ENCODE assay signal across 8 cellular contexts in the genomic region with DNA sequence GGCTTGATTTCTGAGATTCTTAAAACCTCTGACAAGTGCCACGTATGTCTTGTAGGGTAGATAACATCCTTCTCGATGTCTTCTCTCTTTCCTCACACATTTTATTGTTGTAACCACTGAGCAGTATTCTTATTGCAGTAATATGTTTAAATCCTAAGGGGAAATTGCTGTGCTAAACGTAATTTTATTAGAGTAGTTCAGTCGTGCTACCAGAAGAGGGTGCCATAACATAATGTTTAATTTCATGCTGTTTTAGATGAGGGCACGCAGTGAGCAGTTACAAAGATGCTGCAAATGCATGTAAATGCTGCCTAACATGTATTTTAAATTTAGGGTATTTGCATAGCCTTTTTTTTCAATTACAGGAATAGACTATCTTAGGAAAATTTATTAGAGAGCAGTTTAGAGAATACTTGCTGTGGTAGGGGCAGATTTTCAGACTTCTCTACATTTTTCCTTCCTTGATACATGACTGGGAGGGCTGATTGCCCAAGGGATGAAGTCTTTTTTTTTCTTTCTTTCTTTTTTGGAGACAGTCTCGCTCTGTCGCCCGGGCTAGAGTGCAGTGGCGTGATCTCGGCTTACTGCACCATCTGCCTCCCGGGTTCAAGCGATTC. TPM values are rescaled to one million over a fixed set of nuclear protein-coding genes. Genes with fewer than 3 reads are reported as not detected.
DNase-seq lines count a peak whose midpoint lies in the region; ATAC-seq, FAIRE-seq and TF ChIP-seq lines count a peak whose summit lies in the region.

No MANE protein-coding gene starts in this region.

- H2BK5ac ChIP-seq in IMR-90 (ENCODE audit: low read depth, low read length, poor library complexity, severe bottlenecking), result no peak overlapping the region

- H3K79me1 ChIP-seq in IMR-90 (ENCODE audit: low read depth in 1 of 2, low read length in 2 of 2), result no peaks in the 10 kb centered on the region

- WGBS in IMR-90 (ENCODE audit: extremely low coverage in 2 of 2, insufficient read length in 1 of 2), 2 experiments, result 90% methylated on average over 2 of the region's 12 CpGs; no CpG with 5 or more reads in 1 of the 2 experiments

- peak in 1 of 2 donors; percentile 12 for DNase-seq in activated T-cell treated with anti-CD3 and anti-CD28 coated beads, Interleukin-2, amount 50 U/mL, for 72 hours
- no peak for DNase-seq in activated T-cell treated with anti-CD3 and anti-CD28 coated beads, Interleukin-2, amount 50 U/mL, for 1 hour
- DNase-seq in IMR-90, result peak; percentile 59
- DNase-seq in Peyer's patch, result no peak
- DNase-seq in endothelial cell of umbilical vein (ENCODE audit: low read depth, low spot score), result peak; percentile 77
- peak; percentile 49 for DNase-seq in naive B cell
- no peak for DNase-seq in stimulated activated CD4-positive, alpha-beta T cell treated with anti-CD3 and anti-CD28 coated beads, Interleukin-1b, Interleukin-23, amount 100 ng/mL, for 48 hours

- H3K79me2 ChIP-seq in endothelial cell of umbilical vein (ENCODE audit: control insufficient read depth, insufficient read depth, low read length), result no peaks in the 10 kb centered on the region

- no peak overlapping the region for H2BK15ac ChIP-seq in IMR-90 (ENCODE audit: low read depth, low read length)

- H4K8ac ChIP-seq in IMR-90 (ENCODE audit: low read depth in 2 of 2, low read length in 2 of 2), result no peak overlapping the region

- no peaks in the 10 kb centered on the region for H4K20me1 ChIP-seq in IMR-90 (ENCODE audit: insufficient read depth, low read length)
- H4K20me1 ChIP-seq in endothelial cell of umbilical vein (replicated peaks; ENCODE audit: control insufficient read depth, extremely low read depth, insufficient read depth, low read length), result no peaks in the 10 kb centered on the region

- H2AK9ac ChIP-seq in IMR-90 (replicated peaks; ENCODE audit: low read depth, low read length, poor library complexity), result no peak overlapping the region

- no peak overlapping the region for H3K18ac ChIP-seq in IMR-90 (ENCODE audit: low read depth, low read length)

- dilution Hi-C loops in IMR-90 (cut with HindIII; ENCODE audit: low sequenced_read_pairs, unreplicated experiment), result no loop called here
- dilution Hi-C loops in endothelial cell of umbilical vein (cut with MboI; ENCODE audit: extremely low pct_ligation_motif_present, low sequenced_read_pairs), result loop anchor here (25.0 kb wide), 1 partner anchor 96 kb away; no protein-coding TSS in a partner anchor

- peaks cover 2 to 3% of the 10 kb centered on the region in 2 donors for H3K36me3 Mint-ChIP-seq in activated T-cell treated with anti-CD3 and anti-CD28 coated beads, Interleukin-2, amount 50 U/mL, for 72 hours (ENCODE audit: insufficient read depth in 2 of 2)
- H3K36me3 Mint-ChIP-seq in naive B cell, result peaks cover 0 to 10% of the 10 kb centered on the region in 2 donors

- no peak for TF ChIP-seq POLR2A in IMR-90 (IDR thresholded peaks at IDR 0.05; ENCODE audit: low read depth, low read length)
- no peak for TF ChIP-seq POLR2A in Peyer's patch (IDR thresholded peaks at IDR 0.05)
- TF ChIP-seq POLR2A in endothelial cell of umbilical vein (IDR thresholded peaks at IDR 0.05; ENCODE audit: low read depth, low read length), result no peak

- no peaks in the 10 kb centered on the region for H3K4me1 Mint-ChIP-seq in activated T-cell treated with anti-CD3 and anti-CD28 coated beads, Interleukin-2, amount 50 U/mL, for 72 hours (ENCODE audit: low read depth)
- H3K4me1 Mint-ChIP-seq in naive B cell, result no peaks in the 10 kb centered on the region

- H3K4me3 ChIP-seq in IMR-90 (ENCODE audit: insufficient read depth, low read depth, low read length) (no peak overlapping the region), Peyer's patch (no peak overlapping the region), endothelial cell of umbilical vein (replicated peaks in 1 of 3; ENCODE audit: insufficient read depth in 1 of 3, low read depth in 1 of 3, low read length in 3 of 3) (no peak overlapping the region)

- no peak overlapping the region for H3K23ac ChIP-seq in IMR-90 (ENCODE audit: low read depth, low read length)

- peak; percentile 43 to 48 for ATAC-seq in activated T-cell treated with anti-CD3 and anti-CD28 coated beads, Interleukin-2, amount 50 U/mL, for 72 hours (replicated peaks in 1 of 2)
- peak; percentile 89 for ATAC-seq in IMR-90 (ENCODE audit: low read depth)
- ATAC-seq in naive B cell (ENCODE audit: low read depth in 2 of 2), result peak; percentile 58 to 67
- no peak for ATAC-seq in HG03108 (IDR thresholded peaks at IDR 0.05; ENCODE audit: unreplicated experiment)

- H2BK120ac ChIP-seq in IMR-90 (ENCODE audit: low read depth, low read length), result no peak overlapping the region

- H3K4me2 ChIP-seq in IMR-90 (ENCODE audit: low read depth, low read length) (no peak overlapping the region), endothelial cell of umbilical vein (ENCODE audit: insufficient read depth, low read length) (no peak overlapping the region)

- BruUV-seq in IMR-90 (replicated peaks; lab: Mats Ljungman, UMichigan) (no TSS peak), endothelial cell of umbilical vein (replicated peaks; lab: Mats Ljungman, UMichigan) (no TSS peak)

- peak; percentile 91 for FAIRE-seq in endothelial cell of umbilical vein (lab: Jason Lieb, UNC)

- H3K27me3 ChIP-seq in IMR-90 (ENCODE audit: control insufficient read depth, insufficient read depth, low read length) (no peaks in the 10 kb centered on the region), Peyer's patch (no peaks in the 10 kb centered on the region), endothelial cell of umbilical vein (ENCODE audit: control insufficient read depth in 2 of 2, insufficient read depth in 2 of 2, low read length in 2 of 2) (no peaks in the 10 kb centered on the region)

- H2AK5ac ChIP-seq in IMR-90 (ENCODE audit: low read depth, low read length), result no peak overlapping the region

- no peak overlapping the region for H3K27ac Mint-ChIP-seq in activated T-cell treated with anti-CD3 and anti-CD28 coated beads, Interleukin-2, amount 50 U/mL, for 72 hours
- no peak overlapping the region for H3K27ac Mint-ChIP-seq in naive B cell

- no peak overlapping the region for H3K4me3 Mint-ChIP-seq in activated T-cell treated with anti-CD3 and anti-CD28 coated beads, Interleukin-2, amount 50 U/mL, for 72 hours
- no peak overlapping the region for H3K4me3 Mint-ChIP-seq in naive B cell

- H3K9ac ChIP-seq in IMR-90 (ENCODE audit: low read depth, low read length) (no peak overlapping the region), endothelial cell of umbilical vein (replicated peaks; ENCODE audit: extremely low read depth, insufficient read depth, low read length) (no peak overlapping the region)

- no peak overlapping the region for H3K14ac ChIP-seq in IMR-90 (replicated peaks; ENCODE audit: low read depth, low read length)

- H3K9me3 Mint-ChIP-seq in activated T-cell treated with anti-CD3 and anti-CD28 coated beads, Interleukin-2, amount 50 U/mL, for 72 hours, result no peaks in the 10 kb centered on the region
- no peaks in the 10 kb centered on the region for H3K9me3 Mint-ChIP-seq in naive B cell

- H3K4me1 ChIP-seq in IMR-90 (ENCODE audit: control insufficient read depth, insufficient read depth, low read length), result no peaks in the 10 kb centered on the region
- no peaks in the 10 kb centered on the region for H3K4me1 ChIP-seq in Peyer's patch
- H3K4me1 ChIP-seq in endothelial cell of umbilical vein (ENCODE audit: control insufficient read depth, extremely low read depth, insufficient read depth, low read length), result peaks cover 14% of the 10 kb centered on the region

- H3K36me3 ChIP-seq in IMR-90 (ENCODE audit: control insufficient read depth, insufficient read depth, low read length) (peaks cover 30% of the 10 kb centered on the region), Peyer's patch (peaks cover 0 to 65% (median 0%) of the 10 kb centered on the region in 3 donors), endothelial cell of umbilical vein (ENCODE audit: control insufficient read depth in 2 of 2, extremely low read depth in 1 of 2, insufficient read depth in 2 of 2, low read length in 2 of 2) (peaks cover 3 to 8% of the 10 kb centered on the region in 2 experiments)

- CTCF ChIA-PET in IMR-90 (lab: Yijun Ruan, JAX) (interaction anchor here (0.6 kb wide), 1 partner anchor 1911 kb away, joined by 5 read pairs; no protein-coding TSS in a partner anchor), endothelial cell of umbilical vein (lab: Charles Lee) (interaction anchor here (0.8 to 4.6 kb wide), 18 partner anchors 8 to 508 kb away, joined by 3 to 28 read pairs (median 5); no protein-coding TSS in a partner anchor)

- H3K27me3 Mint-ChIP-seq in activated T-cell treated with anti-CD3 and anti-CD28 coated beads, Interleukin-2, amount 50 U/mL, for 72 hours (ENCODE audit: low read depth), result no peaks in the 10 kb centered on the region
- H3K27me3 Mint-ChIP-seq in naive B cell, result no peaks in the 10 kb centered on the region

- POLR2A ChIA-PET in IMR-90 (lab: Charles Lee; ENCODE audit: unreplicated experiment) (interaction anchor here (0.6 kb wide), 1 partner anchor 301 kb away, joined by 3 read pairs; no protein-coding TSS in a partner anchor), endothelial cell of umbilical vein (lab: Charles Lee) (no interaction called here)

- H4K91ac ChIP-seq in IMR-90 (ENCODE audit: insufficient read depth, low read depth, low read length), result no peak overlapping the region

- no peak overlapping the region for H3K56ac ChIP-seq in IMR-90 (ENCODE audit: extremely low read depth, insufficient read depth, low read length)

- H3K9me3 ChIP-seq in IMR-90 (ENCODE audit: control insufficient read depth, insufficient read depth, low read length) (no peaks in the 10 kb centered on the region), Peyer's patch (no peaks in the 10 kb centered on the region), endothelial cell of umbilical vein (replicated peaks; ENCODE audit: control insufficient read depth, insufficient read depth, low read length) (no peaks in the 10 kb centered on the region)

- H2AFZ ChIP-seq in IMR-90 (replicated peaks; ENCODE audit: low read length, poor library complexity), result no peak overlapping the region
- no peak overlapping the region for H2AFZ ChIP-seq in endothelial cell of umbilical vein (ENCODE audit: low read depth, low read length)

- TF ChIP-seq CTCF in IMR-90 (conservative IDR thresholded peaks at IDR 0.05; ENCODE audit: low read depth, low read length), result peak; percentile 83
- TF ChIP-seq CTCF in Peyer's patch (IDR thresholded peaks at IDR 0.05), result peak; percentile 23 to 87 (median 84)
- peak; percentile 27 to 38 for TF ChIP-seq CTCF in endothelial cell of umbilical vein (IDR thresholded peaks at IDR 0.05; ENCODE audit: extremely low read depth in 1 of 2, insufficient read depth in 1 of 2, low read depth in 1 of 2, low read length in 2 of 2)

- H4K5ac ChIP-seq in IMR-90 (ENCODE audit: low read depth, low read length), result no peak overlapping the region

- intact Hi-C loops in IMR-90 (cut with micrococcal nuclease), result loop anchor here (1.0 to 5.0 kb wide), 3 partner anchors 357 to 521 kb away; no protein-coding TSS in a partner anchor
- intact Hi-C loops in endothelial cell of umbilical vein (cut with micrococcal nuclease), result loop anchor here (1.0 to 5.0 kb wide), 9 partner anchors 37 to 520 kb away; no protein-coding TSS in a partner anchor

- H3K27ac ChIP-seq in IMR-90 (ENCODE audit: insufficient read depth, low read length) (no peak overlapping the region), Peyer's patch (no peak overlapping the region), endothelial cell of umbilical vein (ENCODE audit: insufficient read depth, low read depth, low read length) (no peak overlapping the region)

- TF ChIP-seq RAD21 in IMR-90 (IDR thresholded peaks at IDR 0.05; ENCODE audit: low read length), result peak; percentile 82

- H2BK20ac ChIP-seq in IMR-90 (ENCODE audit: low read depth, low read length), result no peak overlapping the region

- no peak overlapping the region for H3K4ac ChIP-seq in IMR-90 (ENCODE audit: low read depth, low read length)

- H3K9me1 ChIP-seq in IMR-90 (ENCODE audit: insufficient read depth, low read length) (no peaks in the 10 kb centered on the region), endothelial cell of umbilical vein (replicated peaks; ENCODE audit: control insufficient read depth, extremely low read depth, insufficient read depth, low read length) (no peaks in the 10 kb centered on the region)

- in situ Hi-C loops in IMR-90 (cut with MboI; ENCODE audit: low sequenced_read_pairs), result loop anchor here (5.0 to 10.0 kb wide), 2 partner anchors 366 to 508 kb away; no protein-coding TSS in a partner anchor

RNA-seq across cellular contexts. Expression of a gene that starts 51.7 kb away (rescaled TPM):
- total RNA-seq in activated T-cell treated with anti-CD3 and anti-CD28 coated beads, Interleukin-2, amount 50 U/mL, for 72 hours, result 10 to 100 TPM; 21.6 to 22.0 TPM
- total RNA-seq in IMR-90 (2012; rRNA removed) (5.7 and 9.2 TPM in 2 replicates), Peyer's patch (10 to 100 TPM in 3 of 4 donors, 1 to 10 TPM in 1; 7.4 to 15.2 (median 11.9) TPM), endothelial cell of umbilical vein (11.1 and 12.2 TPM in 2 replicates)
- polyA plus RNA-seq in IMR-90 (2012; rRNA removed) (1.0 and 1.1 TPM in 2 replicates), endothelial cell of umbilical vein (1.6 and 1.8 TPM in 2 replicates), naive B cell (ENCODE audit: low read depth in 6 of 6) (1 to 10 TPM in 5 of 6 donors, under 1 TPM in 1; 0.49 to 2.5 (median 1.6) TPM)
- 0.35 and 0.37 TPM in 2 replicates for polyA plus RNA-seq in IMR-90 (2012; cell fraction: cytosol; rRNA removed)
- polyA plus RNA-seq in IMR-90 (2012; cell fraction: nucleus; rRNA removed; ENCODE audit: low replicate concordance), result 1.0 and 1.9 TPM in 2 replicates
- 1.5 and 1.7 TPM in 2 replicates for polyA plus RNA-seq in endothelial cell of umbilical vein (2011; cell fraction: cytosol; rRNA removed)
- polyA plus RNA-seq in endothelial cell of umbilical vein (2011; cell fraction: nucleus; rRNA removed), result 3.8 and 5.2 TPM in 2 replicates
- 2.5 and 2.6 TPM in 2 replicates for polyA plus RNA-seq in endothelial cell of umbilical vein (2012)
- polyA minus RNA-seq in endothelial cell of umbilical vein, result 13.1 and 13.9 TPM in 2 replicates
- polyA minus RNA-seq in endothelial cell of umbilical vein (2011; cell fraction: cytosol; rRNA and poly(A)+ RNA removed), result 13.9 TPM
- 8.7 and 11.7 TPM in 2 replicates for polyA minus RNA-seq in endothelial cell of umbilical vein (2011; cell fraction: nucleus; rRNA and poly(A)+ RNA removed)

Comparison
In these comparisons a context has a peak if more than half of its experiments do, and no peak if none do; other contexts are left out.
1. DNase-seq: peak in IMR-90 (single experiment), endothelial cell of umbilical vein (single experiment) and naive B cell (single experiment); none in activated T-cell treated with anti-CD3 and anti-CD28 coated beads, Interleukin-2, amount 50 U/mL, for 1 hour (single experiment), Peyer's patch (0 of 3) and stimulated activated CD4-positive, alpha-beta T cell treated with anti-CD3 and anti-CD28 coated beads, Interleukin-1b, Interleukin-23, amount 100 ng/mL, for 48 hours (single experiment).
2. CTCF ChIP-seq: peak in every context shown above with its lines; median percentile 84 in Peyer's patch; 83 in IMR-90; 32 in endothelial cell of umbilical vein.